ENCODE assay signal across 8 cellular contexts in the genomic region with DNA sequence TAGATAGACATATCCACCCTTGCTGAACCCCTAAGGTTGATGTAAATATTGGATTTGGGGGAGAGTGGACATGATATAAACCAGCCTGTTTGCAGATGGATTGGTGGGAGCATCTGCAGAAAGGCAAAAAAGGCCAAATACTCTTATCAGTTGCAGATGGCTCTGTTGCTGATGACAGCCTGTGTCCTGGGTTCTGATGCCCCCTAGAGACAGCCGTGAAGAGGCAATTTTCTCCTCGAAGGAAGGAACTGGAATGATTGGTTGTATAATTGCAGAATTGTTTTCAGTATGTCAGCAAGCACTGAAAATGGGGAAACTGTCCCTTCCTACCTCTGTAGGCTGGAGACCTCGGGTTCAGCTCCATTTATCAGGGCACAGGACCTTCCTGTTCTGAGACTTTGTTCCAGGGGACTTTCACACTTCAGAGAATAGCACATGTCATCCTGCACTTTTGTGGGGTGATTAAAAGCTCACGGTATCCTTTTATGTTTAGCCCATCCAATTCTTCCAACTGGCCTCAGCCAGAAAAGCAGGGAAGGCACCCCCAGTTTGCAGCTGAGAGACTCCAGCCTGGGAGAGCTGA.
A peak's percentile ranks its signal among the peaks of the same experiment; 100 is the strongest.
DNase-seq lines count a peak whose midpoint lies in the region; ATAC-seq and TF ChIP-seq lines count a peak whose summit lies in the region.

No MANE protein-coding gene starts in this region.

- no peak overlapping the region for H3K4me3 Mint-ChIP-seq in activated T-helper 2 cell treated with anti-CD3 and anti-CD28 coated beads, Interferon-gamma antibody, Interleukin-2, Interleukin-4, amounts not matched to agents 10 μg/mL and 5 μg/mL and 100 μg/mL, durations not matched to agents 14 hours and 24 hours and 36 hours (ENCODE audit: low read depth)

- ATAC-seq in GM18517 (IDR thresholded peaks at IDR 0.05; ENCODE audit: unreplicated experiment): no peak
- ATAC-seq in HG03457 (IDR thresholded peaks at IDR 0.05; ENCODE audit: unreplicated experiment): no peak

- TF ChIP-seq CTCF in fibroblast of villous mesenchyme (IDR thresholded peaks at IDR 0.05; ENCODE audit: insufficient read depth, low read depth, low read length): peak; percentile 85

- H3K36me3 Mint-ChIP-seq in activated T-helper 2 cell treated with anti-CD3 and anti-CD28 coated beads, Interferon-gamma antibody, Interleukin-2, Interleukin-4, amounts not matched to agents 10 μg/mL and 5 μg/mL and 100 μg/mL, durations not matched to agents 14 hours and 24 hours and 36 hours (ENCODE audit: low read depth): peaks cover 13% of the 10 kb centered on the region

- no peaks in the 10 kb centered on the region for H3K27me3 Mint-ChIP-seq in activated T-helper 2 cell treated with anti-CD3 and anti-CD28 coated beads, Interferon-gamma antibody, Interleukin-2, Interleukin-4, amounts not matched to agents 10 μg/mL and 5 μg/mL and 100 μg/mL, durations not matched to agents 14 hours and 24 hours and 36 hours (ENCODE audit: low read depth)

- intact Hi-C loops in activated T-helper 2 cell treated with anti-CD3 and anti-CD28 coated beads, Interferon-gamma antibody, Interleukin-2, Interleukin-4, amounts not matched to agents 10 μg/mL and 5 μg/mL and 100 μg/mL, durations not matched to agents 14 hours and 24 hours and 36 hours (cut with micrococcal nuclease): no loop called here

- H3K27ac Mint-ChIP-seq in activated T-helper 2 cell treated with anti-CD3 and anti-CD28 coated beads, Interferon-gamma antibody, Interleukin-2, Interleukin-4, amounts not matched to agents 10 μg/mL and 5 μg/mL and 100 μg/mL, durations not matched to agents 14 hours and 24 hours and 36 hours: no peak overlapping the region

- DNase-seq in ELF-1 (ENCODE audit: low read depth, low spot score): peak; percentile 45
- peak; percentile 45 for DNase-seq in Jurkat, Clone E6-1 (ENCODE audit: low read depth, low spot score)
- peak; percentile 34 to 68 for DNase-seq in SW 1271 (lab: John Stamatoyannopoulos, UW)
- DNase-seq in fibroblast of villous mesenchyme (ENCODE audit: low read depth): peak; percentile 85
- DNase-seq in pons (ENCODE audit: low spot score): peak; percentile 87
- DNase-seq in activated T-helper 2 cell treated with anti-CD3 and anti-CD28 coated beads, Interferon-gamma antibody, Interleukin-2, Interleukin-4, amounts not matched to agents 10 μg/mL and 5 μg/mL and 100 μg/mL, durations not matched to agents 14 hours and 24 hours and 36 hours (ENCODE audit: low spot score): no peak

- H3K4me3 ChIP-seq in Jurkat, Clone E6-1 (ENCODE audit: low read length): no peak overlapping the region
- H3K4me3 ChIP-seq in fibroblast of villous mesenchyme (ENCODE audit: low read depth, low read length): no peak overlapping the region

- H3K9me3 Mint-ChIP-seq in activated T-helper 2 cell treated with anti-CD3 and anti-CD28 coated beads, Interferon-gamma antibody, Interleukin-2, Interleukin-4, amounts not matched to agents 10 μg/mL and 5 μg/mL and 100 μg/mL, durations not matched to agents 14 hours and 24 hours and 36 hours: no peaks in the 10 kb centered on the region

- peaks cover 14% of the 10 kb centered on the region for H3K4me1 Mint-ChIP-seq in activated T-helper 2 cell treated with anti-CD3 and anti-CD28 coated beads, Interferon-gamma antibody, Interleukin-2, Interleukin-4, amounts not matched to agents 10 μg/mL and 5 μg/mL and 100 μg/mL, durations not matched to agents 14 hours and 24 hours and 36 hours (ENCODE audit: low read depth)
